In the genomic region with DNA sequence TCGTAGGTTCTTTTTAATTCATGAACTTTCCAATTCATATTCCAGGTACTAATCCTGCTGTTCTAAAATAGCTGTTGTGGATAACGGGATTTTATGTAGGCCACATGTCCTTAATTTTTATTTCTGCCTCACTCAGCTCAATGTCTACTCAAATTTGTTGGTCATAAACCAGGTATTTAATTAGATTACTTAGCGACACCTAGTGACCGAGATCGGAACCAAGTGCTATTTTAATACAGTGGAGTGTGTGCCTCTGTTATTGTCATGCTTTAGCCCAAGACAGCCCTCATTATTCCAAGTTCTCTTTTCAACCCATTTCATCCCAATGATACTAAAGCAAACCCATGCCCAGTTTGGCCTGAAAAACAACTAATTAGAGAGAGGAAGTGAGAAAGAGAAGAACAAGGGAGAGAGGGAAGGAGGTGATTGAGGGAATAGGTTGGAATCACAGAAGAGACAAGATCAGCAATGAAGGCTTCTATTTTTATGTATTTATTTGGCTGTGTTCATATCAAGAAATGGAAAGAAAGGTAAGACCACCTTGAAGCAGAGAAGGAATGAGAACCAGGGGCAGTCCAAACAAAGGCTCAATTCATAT, we compare ENCODE assay signal across 8 cellular contexts. TPM values are rescaled to one million over a fixed set of nuclear protein-coding genes. Genes with fewer than 3 reads are reported as not detected.
DNase-seq lines count a peak whose midpoint lies in the region; ATAC-seq and TF ChIP-seq lines count a peak whose summit lies in the region.

No MANE protein-coding gene starts in this region.

- WGBS in trophoblast cell (ENCODE audit: extremely low coverage, insufficient coverage, insufficient read length) = no CpG with 5 or more reads among the region's 5 CpGs
- 7 to 9% methylated on average over 5 of the region's 5 CpGs for WGBS in aorta, 2 donors

- no peak overlapping the region for H4K91ac ChIP-seq in trophoblast cell (ENCODE audit: low read depth, low read length)

- TF ChIP-seq CTCF in KMS-11 (conservative IDR thresholded peaks at IDR 0.05; ENCODE audit: low read depth, low read length) (peak; percentile 97), foreskin keratinocyte (conservative IDR thresholded peaks at IDR 0.05) (peak; percentile 88)

- H3K9me3 Mint-ChIP-seq in activated T-helper 2 cell treated with anti-CD3 and anti-CD28 coated beads, Interferon-gamma antibody, Interleukin-2, Interleukin-4, amounts not matched to agents 10 μg/mL and 5 μg/mL and 100 μg/mL, durations not matched to agents 14 hours and 24 hours and 36 hours = no peaks in the 10 kb centered on the region

- H3K36me3 ChIP-seq in BLaER1 = no peaks in the 10 kb centered on the region
- H3K36me3 ChIP-seq in KMS-11 (ENCODE audit: insufficient read depth) = no peaks in the 10 kb centered on the region
- no peaks in the 10 kb centered on the region for H3K36me3 ChIP-seq in trophoblast cell (ENCODE audit: control insufficient read depth in 1 of 2, insufficient read depth in 2 of 2, low read length in 2 of 2)
- H3K36me3 ChIP-seq in aorta (ENCODE audit: control insufficient read depth in 1 of 2, insufficient read depth in 2 of 2, low read length in 1 of 2) = no peaks in the 10 kb centered on the region

- DNase-seq in OCI-M2 (lab: John Stamatoyannopoulos, UW; ENCODE audit: unreplicated experiment) = peak; percentile 35
- DNase-seq in activated T-helper 2 cell treated with anti-CD3 and anti-CD28 coated beads, Interferon-gamma antibody, Interleukin-2, Interleukin-4, amounts not matched to agents 10 μg/mL and 5 μg/mL and 100 μg/mL, durations not matched to agents 14 hours and 24 hours and 36 hours (ENCODE audit: low spot score) = peak; percentile 18
- peak; percentile 25 to 59 for DNase-seq in foreskin keratinocyte
- peak; percentile 53 to 87 for DNase-seq in trophoblast cell
- DNase-seq in aorta = peak in 1 of 2 donors; percentile 54

- H3K9me3 ChIP-seq in BLaER1 = no peaks in the 10 kb centered on the region
- H3K9me3 ChIP-seq in trophoblast cell (ENCODE audit: insufficient read depth, low read depth, low read length) = no peaks in the 10 kb centered on the region
- H3K9me3 ChIP-seq in aorta (ENCODE audit: control insufficient read depth, low read length) = no peaks in the 10 kb centered on the region

- ATAC-seq in GM19351 (IDR thresholded peaks at IDR 0.05; ENCODE audit: unreplicated experiment) = peak; percentile 87
- peak; percentile 69 for ATAC-seq in foreskin keratinocyte
- ATAC-seq in aorta (ENCODE audit: low FRiP score) = peak; percentile 90

- no peak overlapping the region for H3K4ac ChIP-seq in trophoblast cell (ENCODE audit: low read depth, low read length)

- H3K14ac ChIP-seq in trophoblast cell (ENCODE audit: low read length) = no peak overlapping the region

- no peak overlapping the region for H2AFZ ChIP-seq in KMS-11 (ENCODE audit: low read depth)
- H2AFZ ChIP-seq in trophoblast cell (ENCODE audit: insufficient read depth, low read length, poor library complexity) = no peak overlapping the region

- H3K4me1 ChIP-seq in BLaER1 (peaks cover 10% of the 10 kb centered on the region), KMS-11 (ENCODE audit: low read depth, poor library complexity, severe bottlenecking) (peaks cover 10% of the 10 kb centered on the region), foreskin keratinocyte (peaks cover 4% of the 10 kb centered on the region), trophoblast cell (ENCODE audit: control insufficient read depth in 1 of 2, insufficient read depth in 2 of 2, low read length in 2 of 2) (no peaks in the 10 kb centered on the region), aorta (ENCODE audit: control insufficient read depth in 1 of 2, insufficient read depth in 2 of 2, low read length in 2 of 2) (no peaks in the 10 kb centered on the region)

- no peak overlapping the region for H3K27ac Mint-ChIP-seq in activated T-helper 2 cell treated with anti-CD3 and anti-CD28 coated beads, Interferon-gamma antibody, Interleukin-2, Interleukin-4, amounts not matched to agents 10 μg/mL and 5 μg/mL and 100 μg/mL, durations not matched to agents 14 hours and 24 hours and 36 hours

- H4K12ac ChIP-seq in trophoblast cell (ENCODE audit: low read depth, low read length) = no peak overlapping the region

- no peaks in the 10 kb centered on the region for H3K79me2 ChIP-seq in KMS-11 (ENCODE audit: insufficient read depth, low read depth)
- H3K79me2 ChIP-seq in trophoblast cell (ENCODE audit: control insufficient read depth, insufficient read depth, low read length, poor library complexity) = no peaks in the 10 kb centered on the region

- no peak overlapping the region for H3K9ac ChIP-seq in BLaER1
- no peak overlapping the region for H3K9ac ChIP-seq in KMS-11
- no peak overlapping the region for H3K9ac ChIP-seq in trophoblast cell (ENCODE audit: low read length)

- peaks cover 16% of the 10 kb centered on the region for H3K27me3 Mint-ChIP-seq in activated T-helper 2 cell treated with anti-CD3 and anti-CD28 coated beads, Interferon-gamma antibody, Interleukin-2, Interleukin-4, amounts not matched to agents 10 μg/mL and 5 μg/mL and 100 μg/mL, durations not matched to agents 14 hours and 24 hours and 36 hours (ENCODE audit: low read depth)

- no peak overlapping the region for H2BK120ac ChIP-seq in trophoblast cell (ENCODE audit: insufficient read depth, low read length, poor library complexity)

- no peak overlapping the region for H3K18ac ChIP-seq in trophoblast cell (ENCODE audit: low read length)

- H3K4me1 Mint-ChIP-seq in activated T-helper 2 cell treated with anti-CD3 and anti-CD28 coated beads, Interferon-gamma antibody, Interleukin-2, Interleukin-4, amounts not matched to agents 10 μg/mL and 5 μg/mL and 100 μg/mL, durations not matched to agents 14 hours and 24 hours and 36 hours (ENCODE audit: low read depth) = peaks cover 1% of the 10 kb centered on the region

- no peak overlapping the region for H3K23ac ChIP-seq in trophoblast cell (ENCODE audit: low read length)

- H3K4me3 ChIP-seq in BLaER1 (no peak overlapping the region), KMS-11 (IDR thresholded peaks at IDR 0.05; ENCODE audit: insufficient read depth, low read depth, low read length) (no peak overlapping the region), trophoblast cell (ENCODE audit: low read depth, low read length) (no peak overlapping the region), aorta (ENCODE audit: low read length in 2 of 2) (no peak overlapping the region)

- H3K27ac ChIP-seq in BLaER1 = no peak overlapping the region
- no peak overlapping the region for H3K27ac ChIP-seq in KMS-11
- no peak overlapping the region for H3K27ac ChIP-seq in foreskin keratinocyte
- H3K27ac ChIP-seq in trophoblast cell (ENCODE audit: low read depth, low read length) = no peak overlapping the region
- H3K27ac ChIP-seq in aorta (ENCODE audit: low read depth in 1 of 2, low read length in 2 of 2) = no peak overlapping the region

- H4K8ac ChIP-seq in trophoblast cell (ENCODE audit: low read depth, low read length) = no peak overlapping the region

- peak overlapping the region; percentile 24; the same call in 1 of the 2 replicates for H3K4me2 ChIP-seq in BLaER1
- no peak overlapping the region for H3K4me2 ChIP-seq in KMS-11
- H3K4me2 ChIP-seq in trophoblast cell (ENCODE audit: low read length) = no peak overlapping the region

- no peak overlapping the region for H2BK5ac ChIP-seq in trophoblast cell (ENCODE audit: low read depth, low read length, poor library complexity)

- H4K20me1 ChIP-seq in BLaER1 = no peaks in the 10 kb centered on the region
- no peaks in the 10 kb centered on the region for H4K20me1 ChIP-seq in KMS-11 (ENCODE audit: insufficient read depth)

- no peaks in the 10 kb centered on the region for H3K27me3 ChIP-seq in BLaER1
- H3K27me3 ChIP-seq in KMS-11 (ENCODE audit: insufficient read depth, low read depth) = no peaks in the 10 kb centered on the region
- H3K27me3 ChIP-seq in foreskin keratinocyte = peaks cover 4% of the 10 kb centered on the region
- no peaks in the 10 kb centered on the region for H3K27me3 ChIP-seq in trophoblast cell (ENCODE audit: insufficient read depth, low read length)
- no peaks in the 10 kb centered on the region for H3K27me3 ChIP-seq in aorta (ENCODE audit: control insufficient read depth in 1 of 2, insufficient read depth in 2 of 2, low read length in 1 of 2)

- H3K4me3 Mint-ChIP-seq in activated T-helper 2 cell treated with anti-CD3 and anti-CD28 coated beads, Interferon-gamma antibody, Interleukin-2, Interleukin-4, amounts not matched to agents 10 μg/mL and 5 μg/mL and 100 μg/mL, durations not matched to agents 14 hours and 24 hours and 36 hours (ENCODE audit: low read depth) = no peak overlapping the region

- H3K79me1 ChIP-seq in trophoblast cell (ENCODE audit: low read length) = peaks cover 2% of the 10 kb centered on the region

- no peak overlapping the region for H2BK12ac ChIP-seq in trophoblast cell (ENCODE audit: low read length)

- no peaks in the 10 kb centered on the region for H3K36me3 Mint-ChIP-seq in activated T-helper 2 cell treated with anti-CD3 and anti-CD28 coated beads, Interferon-gamma antibody, Interleukin-2, Interleukin-4, amounts not matched to agents 10 μg/mL and 5 μg/mL and 100 μg/mL, durations not matched to agents 14 hours and 24 hours and 36 hours (ENCODE audit: low read depth)

- intact Hi-C loops in activated T-helper 2 cell treated with anti-CD3 and anti-CD28 coated beads, Interferon-gamma antibody, Interleukin-2, Interleukin-4, amounts not matched to agents 10 μg/mL and 5 μg/mL and 100 μg/mL, durations not matched to agents 14 hours and 24 hours and 36 hours (cut with micrococcal nuclease) = loop anchor here (1.0 to 5.0 kb wide), 4 partner anchors 246 to 587 kb away; no protein-coding TSS in a partner anchor
- intact Hi-C loops in aorta (cut with DNase I) = loop anchor here (2.0 to 5.0 kb wide), 3 partner anchors 501 to 587 kb away; no protein-coding TSS in a partner anchor

- no peak overlapping the region for H2AK5ac ChIP-seq in trophoblast cell (ENCODE audit: low read length)

RNA-seq across cellular contexts. Expression of gene IFNG-AS1, which starts 45.9 kb away (rescaled TPM):
- not detected in 2 replicates for total RNA-seq in activated T-helper 2 cell treated with anti-CD3 and anti-CD28 coated beads, Interferon-gamma antibody, Interleukin-2, Interleukin-4, amounts not matched to agents 10 μg/mL and 5 μg/mL and 100 μg/mL, durations not matched to agents 14 hours and 24 hours and 36 hours
- total RNA-seq in foreskin keratinocyte (not detected in 2 replicates), aorta (under 1 TPM; 0.42 to 0.54 TPM)
- polyA plus RNA-seq in foreskin keratinocyte (not detected in 2 replicates), aorta (not detected)
- polyA plus RNA-seq in trophoblast cell (2013) = not detected in 2 replicates
